Comparison of ENCODE assay signal across 19 cellular contexts in genomic region chr2:207040606-207041173, GRCh38.
DNase-seq lines count a peak whose midpoint lies in the region; ATAC-seq, FAIRE-seq and TF ChIP-seq lines count a peak whose summit lies in the region.
"Had no signal": no experiment of that assay in that cellular context is flagged by ENCODE, and none has a peak within 500 bp of the region (broad histone marks: within the 10 kb centered on the region; RNA-seq: fewer than 3 reads in every experiment).

No MANE protein-coding gene starts in this region.

- CTCF ChIA-PET in endothelial cell of umbilical vein (lab: Charles Lee), result no interaction called here

- no peaks in the 10 kb centered on the region for H3K9me1 ChIP-seq in endothelial cell of umbilical vein (replicated peaks; ENCODE audit: control insufficient read depth, extremely low read depth, insufficient read depth, low read length)

- no peaks in the 10 kb centered on the region for H3K36me3 Mint-ChIP-seq in neural progenitor cell
- H3K36me3 Mint-ChIP-seq: CD4-positive, CD25-positive, alpha-beta regulatory T cell had no signal

- no peak for TF ChIP-seq POLR2A in endothelial cell of umbilical vein (IDR thresholded peaks at IDR 0.05; ENCODE audit: low read depth, low read length)

- H2AFZ ChIP-seq in ACC112 (ENCODE audit: low read length, unreplicated experiment) (peak overlapping the region; percentile 1), endothelial cell of umbilical vein (ENCODE audit: low read depth, low read length) (peak overlapping the region; percentile 15), neural progenitor cell (replicated peaks) (peak overlapping the region; percentile 36)

- ATAC-seq in HG03439 (IDR thresholded peaks at IDR 0.05; ENCODE audit: unreplicated experiment), result no peak
- ATAC-seq: K562 had no signal

- FAIRE-seq in endothelial cell of umbilical vein (lab: Jason Lieb, UNC), result peak; percentile 68
- FAIRE-seq: K562 had no signal

- H3K4me3 ChIP-seq in ACC112 (ENCODE audit: low read depth, low read length), result no peak overlapping the region
- no peak overlapping the region for H3K4me3 ChIP-seq in endothelial cell of umbilical vein (replicated peaks in 1 of 3; ENCODE audit: insufficient read depth in 1 of 3, low read depth in 1 of 3, low read length in 3 of 3)
- H3K4me3 ChIP-seq in neural progenitor cell, result no peak overlapping the region
- peak overlapping the region in 3 of 5 donors; percentile 40 to 51 (median 48) for H3K4me3 ChIP-seq in subcutaneous abdominal adipose tissue (ENCODE audit: low read depth in 1 of 5, low read length in 5 of 5)
- H3K4me3 ChIP-seq: K562 had no signal

- dilution Hi-C loops in endothelial cell of umbilical vein (cut with MboI; ENCODE audit: extremely low pct_ligation_motif_present, low sequenced_read_pairs), result no loop called here

- peaks cover 21% of the 10 kb centered on the region for H3F3A ChIP-seq in neural progenitor cell (ENCODE audit: low read depth)

- H3K9ac ChIP-seq in endothelial cell of umbilical vein (replicated peaks; ENCODE audit: extremely low read depth, insufficient read depth, low read length) (no peak overlapping the region), neural progenitor cell (no peak overlapping the region), subcutaneous abdominal adipose tissue (ENCODE audit: low read length in 5 of 5) (peak overlapping the region in 1 of 5 donors; percentile 44)

- H3K27ac ChIP-seq in ACC112 (ENCODE audit: low read depth, low read length), result no peak overlapping the region
- no peak overlapping the region for H3K27ac ChIP-seq in endothelial cell of umbilical vein (ENCODE audit: insufficient read depth, low read depth, low read length)
- H3K27ac ChIP-seq in neural progenitor cell, result no peak overlapping the region
- no peak overlapping the region for H3K27ac ChIP-seq in subcutaneous abdominal adipose tissue (ENCODE audit: low read depth, low read length)
- H3K27ac ChIP-seq: HL-60 had no signal

- H3K9me3 ChIP-seq in endothelial cell of umbilical vein (replicated peaks; ENCODE audit: control insufficient read depth, insufficient read depth, low read length), result no peaks in the 10 kb centered on the region
- no peaks in the 10 kb centered on the region for H3K9me3 ChIP-seq in neural progenitor cell (ENCODE audit: low read depth)
- H3K9me3 ChIP-seq in subcutaneous abdominal adipose tissue (ENCODE audit: control insufficient read depth in 5 of 5, low read length in 5 of 5), result no peaks in the 10 kb centered on the region

- peaks cover 2% of the 10 kb centered on the region for H3K27me3 Mint-ChIP-seq in neural progenitor cell (ENCODE audit: insufficient read depth, low read depth)

- H3K4me1 Mint-ChIP-seq in neural progenitor cell, result peaks cover 28% of the 10 kb centered on the region

- POLR2A ChIA-PET in endothelial cell of umbilical vein (lab: Charles Lee), result no interaction called here

- H3K36me3 ChIP-seq in ACC112 (ENCODE audit: insufficient read depth, low read length) (no peaks in the 10 kb centered on the region), endothelial cell of umbilical vein (ENCODE audit: control insufficient read depth in 2 of 2, extremely low read depth in 1 of 2, insufficient read depth in 2 of 2, low read length in 2 of 2) (no peaks in the 10 kb centered on the region), neural progenitor cell (no peaks in the 10 kb centered on the region), subcutaneous abdominal adipose tissue (ENCODE audit: control insufficient read depth in 5 of 5, insufficient read depth in 5 of 5, low read length in 5 of 5) (no peaks in the 10 kb centered on the region)

- no peaks in the 10 kb centered on the region for H3K27me3 ChIP-seq in ACC112 (ENCODE audit: insufficient read depth, low read length)
- no peaks in the 10 kb centered on the region for H3K27me3 ChIP-seq in endothelial cell of umbilical vein (ENCODE audit: control insufficient read depth in 2 of 2, insufficient read depth in 2 of 2, low read length in 2 of 2)
- H3K27me3 ChIP-seq in neural progenitor cell, result no peaks in the 10 kb centered on the region
- H3K27me3 ChIP-seq in subcutaneous abdominal adipose tissue (ENCODE audit: control insufficient read depth in 5 of 5, insufficient read depth in 4 of 5, low read length in 5 of 5), result no peaks in the 10 kb centered on the region

- H3K4me3 Mint-ChIP-seq in neural progenitor cell, result no peak overlapping the region
- H3K4me3 Mint-ChIP-seq: CD4-positive, CD25-positive, alpha-beta regulatory T cell had no signal

- DNase-seq in endothelial cell of umbilical vein (ENCODE audit: low read depth, low spot score), result no peak
- no peak for DNase-seq in neural progenitor cell (ENCODE audit: low spot score)
- no peak for DNase-seq in NCI-H2081 treated with DMSO at 0.1 percent for 48 hours (lab: John Stamatoyannopoulos, UW)
- no peak for DNase-seq in NCI-H526 treated with DMSO at 0.1 percent for 48 hours (lab: John Stamatoyannopoulos, UW)
- DNase-seq in EL, result no peak
- DNase-seq: Calu3; CD4-positive, CD25-positive, alpha-beta regulatory T cell; DND-41; GF-D8; GOT3; NCI-H1436 treated with DMSO at 0.1 percent for 48 hours; NCI-H2081; NCI-H226; NCI-H526 had no signal

- H3K4me1 ChIP-seq in ACC112 (ENCODE audit: control insufficient read depth, insufficient read depth, low read length, unreplicated experiment) (peaks cover 11% of the 10 kb centered on the region), endothelial cell of umbilical vein (ENCODE audit: control insufficient read depth, extremely low read depth, insufficient read depth, low read length) (peaks cover 9% of the 10 kb centered on the region), neural progenitor cell (peaks cover 53% of the 10 kb centered on the region), subcutaneous abdominal adipose tissue (ENCODE audit: control insufficient read depth in 5 of 5, insufficient read depth in 5 of 5, low read length in 5 of 5) (peaks cover 0 to 23% (median 14%) of the 10 kb centered on the region in 5 donors)

- intact Hi-C loops in endothelial cell of umbilical vein (cut with micrococcal nuclease), result no loop called here

- H4K20me1 ChIP-seq in endothelial cell of umbilical vein (replicated peaks; ENCODE audit: control insufficient read depth, extremely low read depth, insufficient read depth, low read length), result no peaks in the 10 kb centered on the region
- H4K20me1 ChIP-seq in neural progenitor cell (ENCODE audit: low read depth), result no peaks in the 10 kb centered on the region

- no TSS peak for BruUV-seq in endothelial cell of umbilical vein (replicated peaks; lab: Mats Ljungman, UMichigan)

- no peaks in the 10 kb centered on the region for H3K79me2 ChIP-seq in ACC112 (ENCODE audit: control insufficient read depth, insufficient read depth, low read length, unreplicated experiment)
- H3K79me2 ChIP-seq in endothelial cell of umbilical vein (ENCODE audit: control insufficient read depth, insufficient read depth, low read length), result no peaks in the 10 kb centered on the region
- no peaks in the 10 kb centered on the region for H3K79me2 ChIP-seq in neural progenitor cell (ENCODE audit: low read depth)

- TF ChIP-seq CTCF in endothelial cell of umbilical vein (IDR thresholded peaks at IDR 0.05; ENCODE audit: extremely low read depth in 1 of 2, insufficient read depth in 1 of 2, low read depth in 1 of 2, low read length in 2 of 2) (no peak), neural progenitor cell (IDR thresholded peaks at IDR 0.05) (no peak)

- H3K9me3 Mint-ChIP-seq in neural progenitor cell, result no peaks in the 10 kb centered on the region

- no peak overlapping the region for H3K27ac Mint-ChIP-seq in neural progenitor cell
- H3K27ac Mint-ChIP-seq: CD4-positive, CD25-positive, alpha-beta regulatory T cell had no signal

- peak overlapping the region; percentile 62 for H3K4me2 ChIP-seq in endothelial cell of umbilical vein (ENCODE audit: insufficient read depth, low read length)
- H3K4me2 ChIP-seq in neural progenitor cell, result peak overlapping the region; percentile 61

TF ChIP-seq in endothelial cell of umbilical vein, 7 proteins besides CTCF, POLR2A, EP300 and RAD21:
- TF ChIP-seq GATA2 (IDR thresholded peaks at IDR 0.05; ENCODE audit: insufficient read depth, insufficient read length, low read depth, low read length) (no peak), MAX (IDR thresholded peaks at IDR 0.05; ENCODE audit: insufficient read depth, insufficient read length) (no peak), EZH2 (IDR thresholded peaks at IDR 0.05; ENCODE audit: borderline replicate concordance, low read depth, low read length, severe bottlenecking) (no peak), POLR2AphosphoS5 (IDR thresholded peaks at IDR 0.05; ENCODE audit: insufficient read depth, low read depth, low read length) (no peak), JUN (IDR thresholded peaks at IDR 0.05; ENCODE audit: borderline replicate concordance, insufficient read depth, insufficient read length, low read depth) (no peak), MYC (IDR thresholded peaks at IDR 0.05; ENCODE audit: low read depth, low read length) (no peak), FOS (IDR thresholded peaks at IDR 0.05; ENCODE audit: borderline replicate concordance, insufficient read depth, low read length) (no peak)

Comparison
In these comparisons a context has a peak if more than half of its experiments do, and no peak if none do; other contexts are left out.
1. H3K4me3 ChIP-seq: peak in subcutaneous abdominal adipose tissue (3 of 5); none in ACC112 (single experiment), endothelial cell of umbilical vein (0 of 3) and neural progenitor cell (single experiment).
2. Peak in every context shown above with its lines, with median percentiles within 50 percentile points of each other: H2AFZ ChIP-seq.